In the genomic region with DNA sequence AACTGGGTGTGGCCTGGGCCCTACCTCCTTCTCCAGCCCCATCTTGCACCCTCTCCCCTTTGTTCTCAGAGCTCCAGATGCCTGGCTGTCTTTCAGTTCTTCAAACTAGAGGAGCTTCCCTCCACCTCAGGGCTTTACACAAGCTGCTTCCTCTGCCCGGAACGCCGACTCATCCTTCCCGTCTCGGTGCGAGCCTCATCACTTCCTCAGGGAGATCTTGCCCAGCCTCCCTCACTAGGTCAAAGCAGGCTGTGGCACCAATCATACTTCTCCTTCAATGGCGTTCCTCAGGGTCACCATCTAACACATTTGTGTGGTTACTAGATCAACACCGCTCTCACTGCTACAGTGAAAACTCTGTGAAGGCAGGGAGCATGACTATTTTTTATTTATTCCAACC, we compare ENCODE assay signal across 9 cellular contexts. TPM values are rescaled to one million over a fixed set of nuclear protein-coding genes. Genes with fewer than 3 reads are reported as not detected.
DNase-seq lines count a peak whose midpoint lies in the region; ATAC-seq, FAIRE-seq and TF ChIP-seq lines count a peak whose summit lies in the region.
"Had no signal": no experiment of that assay in that cellular context is flagged by ENCODE, and none has a peak within 500 bp of the region (broad histone marks: within the 10 kb centered on the region; RNA-seq: fewer than 3 reads in every experiment).

No MANE protein-coding gene starts in this region.

- H3K9me3 ChIP-seq in kidney (ENCODE audit: control insufficient read depth in 1 of 2, low read length in 2 of 2) = no peaks in the 10 kb centered on the region
- H3K9me3 ChIP-seq in transverse colon = no peaks in the 10 kb centered on the region

- DNase-seq in activated naive CD4-positive, alpha-beta T cell treated with anti-CD3 and anti-CD28 coated beads for 36 hours = peak; percentile 75
- DNase-seq in activated naive CD4-positive, alpha-beta T cell treated with anti-CD3 and anti-CD28 coated beads, Interleukin-2, amount 50 U/mL, for 16 hours = no peak
- no peak for DNase-seq in activated T-helper 2 cell treated with anti-CD3 and anti-CD28 coated beads, Interferon-gamma antibody, Interleukin-2, Interleukin-4, amounts not matched to agents 10 μg/mL and 5 μg/mL and 100 μg/mL, durations not matched to agents 14 hours and 24 hours and 36 hours (ENCODE audit: low spot score)
- DNase-seq in kidney = peak; percentile 79
- peak; percentile 35 for DNase-seq in transverse colon
- no peak for DNase-seq in NCI-H2227 treated with DMSO at 0.1 percent for 48 hours (lab: John Stamatoyannopoulos, UW)
- DNase-seq in NCI-H2196 treated with DMSO at 0.1 percent for 48 hours (lab: John Stamatoyannopoulos, UW; ENCODE audit: unreplicated experiment) = no peak

- peaks cover 26% of the 10 kb centered on the region for H3K4me1 Mint-ChIP-seq in activated naive CD4-positive, alpha-beta T cell treated with anti-CD3 and anti-CD28 coated beads for 36 hours (ENCODE audit: low read depth)
- H3K4me1 Mint-ChIP-seq in activated T-helper 2 cell treated with anti-CD3 and anti-CD28 coated beads, Interferon-gamma antibody, Interleukin-2, Interleukin-4, amounts not matched to agents 10 μg/mL and 5 μg/mL and 100 μg/mL, durations not matched to agents 14 hours and 24 hours and 36 hours (ENCODE audit: low read depth) = peaks cover 26% of the 10 kb centered on the region

- no peaks in the 10 kb centered on the region for H3K36me3 ChIP-seq in kidney (ENCODE audit: control insufficient read depth in 1 of 2, insufficient read depth in 2 of 2, low read length in 2 of 2)
- H3K36me3 ChIP-seq in transverse colon = no peaks in the 10 kb centered on the region

- H3K27me3 Mint-ChIP-seq in activated naive CD4-positive, alpha-beta T cell treated with anti-CD3 and anti-CD28 coated beads for 36 hours (ENCODE audit: low read depth) = no peaks in the 10 kb centered on the region
- H3K27me3 Mint-ChIP-seq in activated T-helper 2 cell treated with anti-CD3 and anti-CD28 coated beads, Interferon-gamma antibody, Interleukin-2, Interleukin-4, amounts not matched to agents 10 μg/mL and 5 μg/mL and 100 μg/mL, durations not matched to agents 14 hours and 24 hours and 36 hours (ENCODE audit: low read depth) = no peaks in the 10 kb centered on the region

- FAIRE-seq in kidney (lab: Jason Lieb, UNC) = no peak
- FAIRE-seq: endometrium had no signal

- CTCF ChIA-PET in activated naive CD4-positive, alpha-beta T cell treated with anti-CD3 and anti-CD28 coated beads for 36 hours (lab: Charles Lee) = no interaction called here

- WGBS in transverse colon (ENCODE audit: low coverage in 1 of 2), 2 donors = 60 to 61% methylated on average over 1 to 8 of the region's 8 CpGs

- no peak for TF ChIP-seq POLR2A in transverse colon (IDR thresholded peaks at IDR 0.05)

- H3K27ac Mint-ChIP-seq in activated naive CD4-positive, alpha-beta T cell treated with anti-CD3 and anti-CD28 coated beads for 36 hours = peak overlapping the region; percentile 59
- H3K27ac Mint-ChIP-seq in activated T-helper 2 cell treated with anti-CD3 and anti-CD28 coated beads, Interferon-gamma antibody, Interleukin-2, Interleukin-4, amounts not matched to agents 10 μg/mL and 5 μg/mL and 100 μg/mL, durations not matched to agents 14 hours and 24 hours and 36 hours = peak overlapping the region; percentile 44

- H3K9ac ChIP-seq in kidney (ENCODE audit: low read length in 2 of 2) = no peak overlapping the region

- TF ChIP-seq CTCF in kidney (IDR thresholded peaks at IDR 0.05; ENCODE audit: borderline replicate concordance, extremely low read depth, insufficient read depth) (no peak), transverse colon (IDR thresholded peaks at IDR 0.05) (no peak)

- H3K27ac ChIP-seq in kidney (ENCODE audit: low read depth in 2 of 2, low read length in 2 of 2) (peak overlapping the region in 1 of 2 donors; percentile 54), transverse colon (peak overlapping the region in 1 of 4 donors; percentile 41)

- intact Hi-C loops in activated naive CD4-positive, alpha-beta T cell treated with anti-CD3 and anti-CD28 coated beads for 36 hours (cut with micrococcal nuclease) = loop anchor here (2.0 to 10.0 kb wide), 6 partner anchors 74 to 349 kb away; partner anchors contain the start of genes ERCC8 and NDUFAF2
- intact Hi-C loops in activated T-helper 2 cell treated with anti-CD3 and anti-CD28 coated beads, Interferon-gamma antibody, Interleukin-2, Interleukin-4, amounts not matched to agents 10 μg/mL and 5 μg/mL and 100 μg/mL, durations not matched to agents 14 hours and 24 hours and 36 hours (cut with micrococcal nuclease) = loop anchor here (5.0 kb wide), 3 partner anchors 114 to 381 kb away; partner anchors contain the start of gene SMIM15
- intact Hi-C loops in kidney (cut with DNase I) = no loop called here
- intact Hi-C loops in transverse colon (cut with DNase I; ENCODE audit: low total_unique reads) = no loop called here

- in situ Hi-C loops in transverse colon (cut with MboI; ENCODE audit: low pct_ligation_motif_present in 1 of 4, low pct_unique_long_range_greater_than_20kb in 1 of 4, low sequenced_read_pairs in 3 of 4) = no loop called here

- H3K4me3 ChIP-seq in kidney (ENCODE audit: low read length in 2 of 2) = no peak overlapping the region
- no peak overlapping the region for H3K4me3 ChIP-seq in transverse colon

- H3K9me3 Mint-ChIP-seq in activated naive CD4-positive, alpha-beta T cell treated with anti-CD3 and anti-CD28 coated beads for 36 hours = no peaks in the 10 kb centered on the region
- H3K9me3 Mint-ChIP-seq in activated T-helper 2 cell treated with anti-CD3 and anti-CD28 coated beads, Interferon-gamma antibody, Interleukin-2, Interleukin-4, amounts not matched to agents 10 μg/mL and 5 μg/mL and 100 μg/mL, durations not matched to agents 14 hours and 24 hours and 36 hours = no peaks in the 10 kb centered on the region

- TF ChIP-seq EP300 in transverse colon (IDR thresholded peaks at IDR 0.05; ENCODE audit: low read depth) = no peak

- no peaks in the 10 kb centered on the region for H3K27me3 ChIP-seq in transverse colon

- ATAC-seq in GM19467 (IDR thresholded peaks at IDR 0.05; ENCODE audit: unreplicated experiment) = no peak

- peak overlapping the region; percentile 20 for H3K4me3 Mint-ChIP-seq in activated naive CD4-positive, alpha-beta T cell treated with anti-CD3 and anti-CD28 coated beads for 36 hours
- H3K4me3 Mint-ChIP-seq in activated T-helper 2 cell treated with anti-CD3 and anti-CD28 coated beads, Interferon-gamma antibody, Interleukin-2, Interleukin-4, amounts not matched to agents 10 μg/mL and 5 μg/mL and 100 μg/mL, durations not matched to agents 14 hours and 24 hours and 36 hours (ENCODE audit: low read depth) = no peak overlapping the region

- peaks cover 17 to 18% of the 10 kb centered on the region in 2 donors for H3K4me1 ChIP-seq in kidney (ENCODE audit: control insufficient read depth in 1 of 2, insufficient read depth in 1 of 2, low read depth in 1 of 2, low read length in 2 of 2)
- peaks cover 3 to 26% (median 14%) of the 10 kb centered on the region in 4 donors for H3K4me1 ChIP-seq in transverse colon

- H3K36me3 Mint-ChIP-seq in activated naive CD4-positive, alpha-beta T cell treated with anti-CD3 and anti-CD28 coated beads for 36 hours (ENCODE audit: low read depth) = no peaks in the 10 kb centered on the region
- no peaks in the 10 kb centered on the region for H3K36me3 Mint-ChIP-seq in activated T-helper 2 cell treated with anti-CD3 and anti-CD28 coated beads, Interferon-gamma antibody, Interleukin-2, Interleukin-4, amounts not matched to agents 10 μg/mL and 5 μg/mL and 100 μg/mL, durations not matched to agents 14 hours and 24 hours and 36 hours (ENCODE audit: low read depth)

RNA-seq across cellular contexts. Expression of gene ZSWIM6, which starts 56.2 kb away (rescaled TPM):
- 1 to 10 TPM; 4.3 TPM for total RNA-seq in activated naive CD4-positive, alpha-beta T cell treated with anti-CD3 and anti-CD28 coated beads for 36 hours
- total RNA-seq in activated T-helper 2 cell treated with anti-CD3 and anti-CD28 coated beads, Interferon-gamma antibody, Interleukin-2, Interleukin-4, amounts not matched to agents 10 μg/mL and 5 μg/mL and 100 μg/mL, durations not matched to agents 14 hours and 24 hours and 36 hours = 8.9 TPM in 2 replicates
- total RNA-seq in kidney (20.3 TPM), transverse colon (10 to 100 TPM in 3 of 4 donors, 1 to 10 TPM in 1; 7.8 to 25.5 (median 21.0) TPM)
- polyA plus RNA-seq in kidney (ENCODE audit: insufficient read depth, low read depth, low replicate concordance) = 2.9 TPM

Comparison
In these comparisons a context has a peak if more than half of its experiments do, and no peak if none do; other contexts are left out.
1. DNase-seq: peak in activated naive CD4-positive, alpha-beta T cell treated with anti-CD3 and anti-CD28 coated beads for 36 hours (single experiment), kidney (single experiment) and transverse colon (single experiment); none in activated naive CD4-positive, alpha-beta T cell treated with anti-CD3 and anti-CD28 coated beads, Interleukin-2, amount 50 U/mL, for 16 hours (single experiment), activated T-helper 2 cell treated with anti-CD3 and anti-CD28 coated beads, Interferon-gamma antibody, Interleukin-2, Interleukin-4, amounts not matched to agents 10 μg/mL and 5 μg/mL and 100 μg/mL, durations not matched to agents 14 hours and 24 hours and 36 hours (single experiment), NCI-H2227 treated with DMSO at 0.1 percent for 48 hours (single experiment) and NCI-H2196 treated with DMSO at 0.1 percent for 48 hours (single experiment).
2. intact Hi-C loops: an anchor here in activated naive CD4-positive, alpha-beta T cell treated with anti-CD3 and anti-CD28 coated beads for 36 hours (2.0 to 10.0 kb wide) and activated T-helper 2 cell treated with anti-CD3 and anti-CD28 coated beads, Interferon-gamma antibody, Interleukin-2, Interleukin-4, amounts not matched to agents 10 μg/mL and 5 μg/mL and 100 μg/mL, durations not matched to agents 14 hours and 24 hours and 36 hours (5.0 kb wide); none called in kidney and transverse colon.